18 cellular contexts compared by ENCODE assay signal in genomic region chr22:40517631-40518030, GRCh38.
DNase-seq lines count a peak whose midpoint lies in the region; ATAC-seq and FAIRE-seq lines count a peak whose summit lies in the region.
"Had no signal": no experiment of that assay in that cellular context is flagged by ENCODE, and none has a peak within 500 bp of the region (broad histone marks: within the 10 kb centered on the region; RNA-seq: fewer than 3 reads in every experiment).

No MANE protein-coding gene starts in this region.

- no peak for ATAC-seq in activated naive CD8-positive, alpha-beta T cell treated with anti-CD3 and anti-CD28 coated beads, Interleukin-2, amount 50 U/mL, for 24 hours
- ATAC-seq: SK-N-SH treated with all-trans-retinoic acid at 6 μM for 48 hours had no signal

- WGBS in small intestine, 3 donors, result 78 to 89% (median 86%) methylated on average over 3 of the region's 3 CpGs

- H3K4me3 Mint-ChIP-seq in activated naive CD8-positive, alpha-beta T cell, result peak overlapping the region; percentile 80
- H3K4me3 Mint-ChIP-seq in activated naive CD8-positive, alpha-beta T cell treated with anti-CD3 and anti-CD28 coated beads, Interleukin-2, amount 50 U/mL, for 24 hours, result no peak overlapping the region

- H3K4me3 ChIP-seq in H7 (ENCODE audit: insufficient read depth, low read depth, low read length) (no peak overlapping the region), small intestine (ENCODE audit: low read depth in 1 of 2, low read length in 2 of 2) (no peak overlapping the region)

- peaks cover 9% of the 10 kb centered on the region for H3K36me3 Mint-ChIP-seq in activated naive CD8-positive, alpha-beta T cell
- peaks cover 16% of the 10 kb centered on the region for H3K36me3 Mint-ChIP-seq in activated naive CD8-positive, alpha-beta T cell treated with anti-CD3 and anti-CD28 coated beads, Interleukin-2, amount 50 U/mL, for 24 hours (ENCODE audit: low read depth)

- H3K27ac ChIP-seq in small intestine (ENCODE audit: low read depth in 1 of 2, low read length in 1 of 2), result no peak overlapping the region
- H3K27ac ChIP-seq: KMS-11 had no signal

- no peaks in the 10 kb centered on the region for H3K36me3 ChIP-seq in H7 (replicated peaks; ENCODE audit: control insufficient read depth, insufficient read depth, low read length)
- H3K36me3 ChIP-seq in small intestine (ENCODE audit: control insufficient read depth in 2 of 2, insufficient read depth in 2 of 2, low read length in 2 of 2), result peaks cover 0 to 2% of the 10 kb centered on the region in 2 donors

- DNase-seq in activated naive CD8-positive, alpha-beta T cell treated with anti-CD3 and anti-CD28 coated beads, Interleukin-2, amount 50 U/mL, for 24 hours, result no peak
- DNase-seq in H7, result peak; percentile 21
- peak; percentile 48 for DNase-seq in astrocyte of the hippocampus (ENCODE audit: low read depth, low spot score)
- no peak for DNase-seq in HuH-7 (ENCODE audit: low spot score)
- DNase-seq in small intestine, result no peak
- DNase-seq in cerebellar cortex (ENCODE audit: low spot score), result no peak
- DNase-seq: C1 segment of cervical spinal cord, DMS153, GDM1, MV-4-11, NCI-H1694 treated with DMSO at 0.1 percent for 48 hours, NCI-H510A, NCI-H748 treated with DMSO at 0.1 percent for 48 hours, OCI-M1, SIG-M5 had no signal

- H3K27me3 ChIP-seq in H7 (ENCODE audit: control insufficient read depth, insufficient read depth, low read length) (no peaks in the 10 kb centered on the region), small intestine (ENCODE audit: control insufficient read depth in 2 of 2, insufficient read depth in 2 of 2, low read length in 2 of 2) (no peaks in the 10 kb centered on the region)

- peak overlapping the region; percentile 89 for H3K27ac Mint-ChIP-seq in activated naive CD8-positive, alpha-beta T cell
- no peak overlapping the region for H3K27ac Mint-ChIP-seq in activated naive CD8-positive, alpha-beta T cell treated with anti-CD3 and anti-CD28 coated beads, Interleukin-2, amount 50 U/mL, for 24 hours

- peaks cover 32% of the 10 kb centered on the region for H3K4me1 Mint-ChIP-seq in activated naive CD8-positive, alpha-beta T cell (ENCODE audit: low read depth)
- peaks cover 43% of the 10 kb centered on the region for H3K4me1 Mint-ChIP-seq in activated naive CD8-positive, alpha-beta T cell treated with anti-CD3 and anti-CD28 coated beads, Interleukin-2, amount 50 U/mL, for 24 hours

- no peaks in the 10 kb centered on the region for H3K9me3 ChIP-seq in small intestine (ENCODE audit: control insufficient read depth, low read depth)

- peaks cover 0 to 5% of the 10 kb centered on the region in 2 donors for H3K4me1 ChIP-seq in small intestine (ENCODE audit: control insufficient read depth in 2 of 2, insufficient read depth in 1 of 2, low read depth in 1 of 2, low read length in 1 of 2)

- H3K27me3 Mint-ChIP-seq in activated naive CD8-positive, alpha-beta T cell, result no peaks in the 10 kb centered on the region
- H3K27me3 Mint-ChIP-seq in activated naive CD8-positive, alpha-beta T cell treated with anti-CD3 and anti-CD28 coated beads, Interleukin-2, amount 50 U/mL, for 24 hours, result no peaks in the 10 kb centered on the region

- FAIRE-seq in small intestine (lab: Jason Lieb, UNC), result no peak

- H3K9me3 Mint-ChIP-seq in activated naive CD8-positive, alpha-beta T cell (ENCODE audit: low read depth), result no peaks in the 10 kb centered on the region
- H3K9me3 Mint-ChIP-seq in activated naive CD8-positive, alpha-beta T cell treated with anti-CD3 and anti-CD28 coated beads, Interleukin-2, amount 50 U/mL, for 24 hours, result no peaks in the 10 kb centered on the region

Comparison
In these comparisons a context has a peak if more than half of its experiments do, and no peak if none do; other contexts are left out.
1. DNase-seq: peak in H7 (single experiment) and astrocyte of the hippocampus (single experiment); none in activated naive CD8-positive, alpha-beta T cell treated with anti-CD3 and anti-CD28 coated beads, Interleukin-2, amount 50 U/mL, for 24 hours (single experiment), HuH-7 (single experiment), small intestine (single experiment) and cerebellar cortex (single experiment).